Comparison of ENCODE assay signal across 27 cellular contexts in genomic region chr10:104928733-104929132, GRCh38.
"Had no signal": no experiment of that assay in that cellular context is flagged by ENCODE, and none has a peak within 500 bp of the region (broad histone marks: within the 10 kb centered on the region; RNA-seq: fewer than 3 reads in every experiment).

No MANE protein-coding gene starts in this region.

- H3K27me3 Mint-ChIP-seq: central memory CD8-positive, alpha-beta T cell; dendritic cell treated with granulocyte-macrophage colony-stimulating factor and Interleukin-4, amounts not matched to agents 40 ng/mL and 50 ng/mL, for 4 days; stimulated activated naive CD8-positive, alpha-beta T cell treated with anti-CD3 and anti-CD28 coated beads, Interleukin-15, Interleukin-2, amounts not matched to agents 100 ng/mL and 50 ng/mL, for 24 hours had no signal

- H3K27me3 ChIP-seq: esophagus squamous epithelium, gastrocnemius medialis, right lobe of liver, upper lobe of left lung, vagina had no signal

- H3K4me3 ChIP-seq: esophagus squamous epithelium, gastrocnemius medialis, mucosa of descending colon, right lobe of liver, skin epidermis, thoracic aorta, upper lobe of left lung, vagina had no signal

- H3K4me3 Mint-ChIP-seq: activated T-helper 1 cell treated with anti-CD3 and anti-CD28 coated beads, Interleukin-12 subunit alpha, Interleukin-12 subunit beta, Interleukin-2, Interleukin-4 antibody, amounts not matched to agents 30 ng/mL and 10 ng/mL and 1 ng/mL, durations not matched to agents 14 hours and 24 hours and 36 hours; central memory CD8-positive, alpha-beta T cell; dendritic cell treated with granulocyte-macrophage colony-stimulating factor and Interleukin-4, amounts not matched to agents 40 ng/mL and 50 ng/mL, for 4 days; natural killer cell treated with Interleukin-12 subunit alpha and Interleukin-12 subunit beta and Interleukin-15 and Interleukin-18, amount 100 ng/mL, for 72 hours; stimulated activated effector memory CD8-positive, alpha-beta T cell treated with anti-CD3 and anti-CD28 coated beads, Interleukin-12 subunit alpha, Interleukin-12 subunit beta, amount 100 ng/mL, for 72 hours; stimulated activated naive CD8-positive, alpha-beta T cell treated with anti-CD3 and anti-CD28 coated beads, Interleukin-15, Interleukin-2, amounts not matched to agents 100 ng/mL and 50 ng/mL, for 24 hours; WTC11 had no signal

- H3K27ac Mint-ChIP-seq: activated T-helper 1 cell treated with anti-CD3 and anti-CD28 coated beads, Interleukin-12 subunit alpha, Interleukin-12 subunit beta, Interleukin-2, Interleukin-4 antibody, amounts not matched to agents 30 ng/mL and 10 ng/mL and 1 ng/mL, durations not matched to agents 14 hours and 24 hours and 36 hours; dendritic cell treated with granulocyte-macrophage colony-stimulating factor and Interleukin-4, amounts not matched to agents 40 ng/mL and 50 ng/mL, for 4 days; natural killer cell treated with Interleukin-12 subunit alpha and Interleukin-12 subunit beta and Interleukin-15 and Interleukin-18, amount 100 ng/mL, for 72 hours; stimulated activated effector memory CD8-positive, alpha-beta T cell treated with anti-CD3 and anti-CD28 coated beads, Interleukin-12 subunit alpha, Interleukin-12 subunit beta, amount 100 ng/mL, for 72 hours; stimulated activated naive CD8-positive, alpha-beta T cell treated with anti-CD3 and anti-CD28 coated beads, Interleukin-15, Interleukin-2, amounts not matched to agents 100 ng/mL and 50 ng/mL, for 24 hours; WTC11 had no signal

- H3K9me3 ChIP-seq: esophagus squamous epithelium, gastrocnemius medialis, mucosa of descending colon, right lobe of liver, thoracic aorta, upper lobe of left lung, vagina had no signal

- ATAC-seq: gastrocnemius medialis; left cardiac atrium; left ventricle myocardium superior; mucosa of descending colon; natural killer cell treated with Interleukin-12 subunit alpha and Interleukin-12 subunit beta and Interleukin-15 and Interleukin-18, amount 100 ng/mL, for 72 hours; stimulated activated effector memory CD8-positive, alpha-beta T cell treated with anti-CD3 and anti-CD28 coated beads, Interleukin-12 subunit alpha, Interleukin-12 subunit beta, amount 100 ng/mL, for 72 hours; WTC11 had no signal

- H3K4me1 Mint-ChIP-seq: central memory CD8-positive, alpha-beta T cell; stimulated activated effector memory CD8-positive, alpha-beta T cell treated with anti-CD3 and anti-CD28 coated beads, Interleukin-12 subunit alpha, Interleukin-12 subunit beta, amount 100 ng/mL, for 72 hours had no signal

- H3K9me3 Mint-ChIP-seq: activated T-helper 1 cell treated with anti-CD3 and anti-CD28 coated beads, Interleukin-12 subunit alpha, Interleukin-12 subunit beta, Interleukin-2, Interleukin-4 antibody, amounts not matched to agents 30 ng/mL and 10 ng/mL and 1 ng/mL, durations not matched to agents 14 hours and 24 hours and 36 hours; central memory CD8-positive, alpha-beta T cell; dendritic cell treated with granulocyte-macrophage colony-stimulating factor and Interleukin-4, amounts not matched to agents 40 ng/mL and 50 ng/mL, for 4 days; natural killer cell treated with Interleukin-12 subunit alpha and Interleukin-12 subunit beta and Interleukin-15 and Interleukin-18, amount 100 ng/mL, for 72 hours; stimulated activated naive CD8-positive, alpha-beta T cell treated with anti-CD3 and anti-CD28 coated beads, Interleukin-15, Interleukin-2, amounts not matched to agents 100 ng/mL and 50 ng/mL, for 24 hours; WTC11 had no signal

- H3K27ac ChIP-seq: esophagus squamous epithelium, gastrocnemius medialis, right lobe of liver, skin epidermis, thoracic aorta, upper lobe of left lung, vagina had no signal

- H3K36me3 Mint-ChIP-seq: natural killer cell treated with Interleukin-12 subunit alpha and Interleukin-12 subunit beta and Interleukin-15 and Interleukin-18, amount 100 ng/mL, for 72 hours; stimulated activated effector memory CD8-positive, alpha-beta T cell treated with anti-CD3 and anti-CD28 coated beads, Interleukin-12 subunit alpha, Interleukin-12 subunit beta, amount 100 ng/mL, for 72 hours; WTC11 had no signal

- DNase-seq: activated CD4-positive, alpha-beta T cell treated with anti-CD3 and anti-CD28 coated beads, Interleukin-2, amount 50 U/mL, for 4 hours; activated gamma-delta T cell treated with Interleukin-2 at 50 U/mL for 16 hours; activated naive CD4-positive, alpha-beta T cell treated with anti-CD3 and anti-CD28 coated beads, Interleukin-2, amount 50 U/mL, for 16 hours; activated T-cell treated with anti-CD3 and anti-CD28 coated beads for 4 hours; amniotic stem cell; esophagus squamous epithelium; gastrocnemius medialis; glutamatergic neuron; islet precursor cell; left cardiac atrium; left ventricle myocardium superior; mucosa of descending colon; right lobe of liver; stimulated activated CD4-positive, alpha-beta T cell treated with anti-CD3 and anti-CD28 coated beads, Interleukin-12 subunit alpha, Interleukin-12 subunit beta, amount 100 ng/mL, for 4 hours; stimulated activated CD4-positive, alpha-beta T cell treated with anti-CD3 and anti-CD28 coated beads, Interleukin-4, amount 100 ng/mL, for 1 hour; T-helper 2 cell had no signal

- H3K36me3 ChIP-seq: esophagus squamous epithelium, gastrocnemius medialis, right lobe of liver, thoracic aorta, upper lobe of left lung, vagina had no signal

- H3K4me1 ChIP-seq: esophagus squamous epithelium, gastrocnemius medialis, right lobe of liver, upper lobe of left lung, vagina had no signal
